In the genomic region with DNA sequence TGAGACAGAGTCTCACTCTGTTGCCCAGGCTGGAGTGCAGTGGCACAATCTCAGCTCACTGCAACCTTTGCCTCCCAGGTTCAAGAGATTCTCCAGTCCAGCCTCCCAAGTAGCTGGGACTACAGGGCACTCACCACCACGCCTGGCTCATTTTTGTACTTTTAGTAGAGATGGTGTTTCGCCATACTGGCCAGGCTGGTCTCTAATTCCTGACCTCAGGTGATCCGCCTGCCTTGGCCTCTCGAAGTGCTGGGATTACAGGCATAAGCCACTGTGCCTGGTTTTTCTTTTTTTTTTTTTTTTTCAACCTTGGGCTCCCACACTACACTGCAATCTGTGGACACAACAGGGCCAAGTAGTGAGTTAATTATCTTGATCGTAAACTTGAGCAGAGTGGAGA, we compare ENCODE assay signal across 5 cellular contexts. TPM values are rescaled to one million over a fixed set of nuclear protein-coding genes. Genes with fewer than 3 reads are reported as not detected.
"Had no signal": no experiment of that assay in that cellular context is flagged by ENCODE, and none has a peak within 500 bp of the region (broad histone marks: within the 10 kb centered on the region; RNA-seq: fewer than 3 reads in every experiment).

No MANE protein-coding gene starts in this region.

RNA-seq across cellular contexts. Expression of gene HSD17B3, which starts 20.8 kb away (rescaled TPM):
- total RNA-seq: HT-29, MCF 10A, PC-9, RPMI7951 had no signal
- polyA plus RNA-seq: IMR-90 had no signal
